Comparison of ENCODE assay signal across 12 cellular contexts in the genomic region with DNA sequence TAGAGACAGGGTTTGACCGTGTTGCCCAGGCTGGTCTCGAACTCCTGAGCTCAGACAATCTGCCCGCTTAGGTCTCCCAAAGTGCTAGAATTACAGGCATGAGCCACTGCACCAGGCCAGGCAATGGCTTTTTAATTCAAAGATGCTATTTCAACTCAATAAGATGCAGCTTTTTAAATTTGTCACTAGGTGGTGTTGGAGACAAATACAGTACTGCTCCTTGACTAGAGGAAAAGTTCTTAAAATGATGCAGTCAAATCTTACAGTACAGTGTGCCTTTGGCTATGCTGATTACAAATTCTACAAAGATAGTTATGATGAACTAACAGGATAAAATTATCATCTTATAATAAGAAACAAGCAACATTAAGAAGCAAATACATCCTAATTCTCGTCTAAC.
DNase-seq lines count a peak whose midpoint lies in the region; ATAC-seq, FAIRE-seq and TF ChIP-seq lines count a peak whose summit lies in the region.
"Had no signal": no experiment of that assay in that cellular context is flagged by ENCODE, and none has a peak within 500 bp of the region (broad histone marks: within the 10 kb centered on the region; RNA-seq: fewer than 3 reads in every experiment).

No MANE protein-coding gene starts in this region.

- intact Hi-C loops in MCF 10A (cut with micrococcal nuclease): no loop called here
- intact Hi-C loops in breast epithelium (cut with DNase I; ENCODE audit: low total_unique reads): no loop called here

- ATAC-seq in HG02763 (IDR thresholded peaks at IDR 0.05; ENCODE audit: unreplicated experiment) (no peak), GM18511 (IDR thresholded peaks at IDR 0.05; ENCODE audit: unreplicated experiment) (no peak)
- ATAC-seq in activated T-cell treated with anti-CD3 and anti-CD28 coated beads, Interleukin-2, amount 50 U/mL, for 4 hours: no peak

- DNase-seq in MCF 10A (ENCODE audit: unreplicated experiment) (peak; percentile 27), breast epithelium (ENCODE audit: low spot score in 2 of 2) (no peak), NCI-H82 (lab: John Stamatoyannopoulos, UW) (peak; percentile 25), endodermal cell (peak; percentile 46), urothelium cell line (ENCODE audit: low spot score) (peak; percentile 4)
- DNase-seq in activated T-cell treated with anti-CD3 and anti-CD28 coated beads, Interleukin-2, amount 50 U/mL, for 4 hours: no peak
- DNase-seq: CD4-positive, CD25-positive, alpha-beta regulatory T cell; NCI-H1092 treated with DMSO at 0.1 percent for 48 hours; stimulated activated CD4-positive, alpha-beta T cell treated with anti-CD3 and anti-CD28 coated beads, Interleukin-4, amount 100 ng/mL, for 1 hour had no signal

- no TSS peak for BruUV-seq in MCF 10A (replicated peaks; lab: Mats Ljungman, UMichigan)

- H3K9me3 ChIP-seq in breast epithelium (no peaks in the 10 kb centered on the region), endodermal cell (ENCODE audit: control insufficient read depth, low read length) (no peaks in the 10 kb centered on the region)

- no peaks in the 10 kb centered on the region for H3K36me3 ChIP-seq in breast epithelium
- H3K36me3 ChIP-seq in endodermal cell (ENCODE audit: control insufficient read depth, insufficient read depth, low read length): no peaks in the 10 kb centered on the region

- peaks cover 5% of the 10 kb centered on the region for H3K4me1 Mint-ChIP-seq in MCF 10A (ENCODE audit: insufficient read depth, unreplicated experiment)
- no peaks in the 10 kb centered on the region for H3K4me1 Mint-ChIP-seq in endodermal cell
- H3K4me1 Mint-ChIP-seq in activated T-cell treated with anti-CD3 and anti-CD28 coated beads, Interleukin-2, amount 50 U/mL, for 4 hours (ENCODE audit: low read depth): no peaks in the 10 kb centered on the region
- H3K4me1 Mint-ChIP-seq: CD4-positive, CD25-positive, alpha-beta regulatory T cell had no signal

- H3K27me3 ChIP-seq in breast epithelium: no peaks in the 10 kb centered on the region
- H3K27me3 ChIP-seq in endodermal cell (ENCODE audit: control insufficient read depth, insufficient read depth, low read length, poor library complexity, severe bottlenecking): no peaks in the 10 kb centered on the region

- H3K4me3 ChIP-seq in breast epithelium: no peak overlapping the region
- H3K4me3 ChIP-seq in endodermal cell (ENCODE audit: low read length): no peak overlapping the region
- H3K4me3 ChIP-seq: coronary artery had no signal

- H3K27me3 Mint-ChIP-seq in MCF 10A (ENCODE audit: insufficient read depth, unreplicated experiment) (peaks cover 17% of the 10 kb centered on the region), endodermal cell (ENCODE audit: insufficient read depth) (no peaks in the 10 kb centered on the region)
- H3K27me3 Mint-ChIP-seq in activated T-cell treated with anti-CD3 and anti-CD28 coated beads, Interleukin-2, amount 50 U/mL, for 4 hours (ENCODE audit: low read depth): no peaks in the 10 kb centered on the region
- H3K27me3 Mint-ChIP-seq: CD4-positive, CD25-positive, alpha-beta regulatory T cell had no signal

- H3K4me3 Mint-ChIP-seq in MCF 10A (ENCODE audit: unreplicated experiment) (no peak overlapping the region), endodermal cell (no peak overlapping the region)
- no peak overlapping the region for H3K4me3 Mint-ChIP-seq in activated T-cell treated with anti-CD3 and anti-CD28 coated beads, Interleukin-2, amount 50 U/mL, for 4 hours
- H3K4me3 Mint-ChIP-seq: CD4-positive, CD25-positive, alpha-beta regulatory T cell had no signal

- no peaks in the 10 kb centered on the region for H3K9me3 Mint-ChIP-seq in MCF 10A (ENCODE audit: unreplicated experiment)
- H3K9me3 Mint-ChIP-seq in endodermal cell: no peaks in the 10 kb centered on the region
- H3K9me3 Mint-ChIP-seq in activated T-cell treated with anti-CD3 and anti-CD28 coated beads, Interleukin-2, amount 50 U/mL, for 4 hours: no peaks in the 10 kb centered on the region

- no peaks in the 10 kb centered on the region for H3K4me1 ChIP-seq in breast epithelium
- H3K4me1 ChIP-seq in endodermal cell (ENCODE audit: control insufficient read depth, insufficient read depth, low read length): no peaks in the 10 kb centered on the region

- H3K27ac Mint-ChIP-seq in MCF 10A (ENCODE audit: low read depth, unreplicated experiment) (no peak overlapping the region), endodermal cell (no peak overlapping the region)
- H3K27ac Mint-ChIP-seq: CD4-positive, CD25-positive, alpha-beta regulatory T cell had no signal

- POLR2A ChIA-PET in MCF 10A (lab: Yijun Ruan, JAX): interaction anchor here (0.7 kb wide), 1 partner anchor 40 kb away, joined by 4 read pairs; no protein-coding TSS in a partner anchor

- H3K27ac ChIP-seq in breast epithelium: no peak overlapping the region
- H3K27ac ChIP-seq in endodermal cell (ENCODE audit: low read depth, low read length): no peak overlapping the region
- H3K27ac ChIP-seq: coronary artery had no signal

- H3K9ac ChIP-seq in endodermal cell (ENCODE audit: extremely low read depth, low read length, poor library complexity, severe bottlenecking): no peak overlapping the region

- TF ChIP-seq CTCF in MCF 10A (IDR thresholded peaks at IDR 0.05; ENCODE audit: unreplicated experiment) (peak; percentile 29), breast epithelium (IDR thresholded peaks at IDR 0.05) (no peak), endodermal cell (conservative IDR thresholded peaks at IDR 0.05) (peak; percentile 72)

- WGBS in endodermal cell (ENCODE audit: insufficient coverage in 1 of 2, insufficient read length in 1 of 2), 2 experiments: 87 to 94% methylated on average over 3 to 4 of the region's 4 CpGs

- TF ChIP-seq POLR2A in breast epithelium (IDR thresholded peaks at IDR 0.05): no peak

- CTCF ChIA-PET in MCF 10A (lab: Yijun Ruan, JAX): interaction anchor here (0.6 to 14.8 kb wide), 15 partner anchors 8 to 741 kb away, joined by 3 to 385 read pairs (median 3); no protein-coding TSS in a partner anchor

- FAIRE-seq in urothelium cell line (lab: Jason Lieb, UNC): no peak

- H3K36me3 Mint-ChIP-seq in MCF 10A (ENCODE audit: insufficient read depth, unreplicated experiment) (peaks cover 6% of the 10 kb centered on the region), endodermal cell (ENCODE audit: low read depth) (no peaks in the 10 kb centered on the region)
- H3K36me3 Mint-ChIP-seq in activated T-cell treated with anti-CD3 and anti-CD28 coated beads, Interleukin-2, amount 50 U/mL, for 4 hours (ENCODE audit: insufficient read depth): no peaks in the 10 kb centered on the region
- H3K36me3 Mint-ChIP-seq: CD4-positive, CD25-positive, alpha-beta regulatory T cell had no signal

Comparison
In these comparisons a context has a peak if more than half of its experiments do, and no peak if none do; other contexts are left out.
1. DNase-seq: peak in MCF 10A (single experiment), NCI-H82 (single experiment), endodermal cell (single experiment) and urothelium cell line (single experiment); none in breast epithelium (0 of 2) and activated T-cell treated with anti-CD3 and anti-CD28 coated beads, Interleukin-2, amount 50 U/mL, for 4 hours (single experiment).
2. CTCF ChIP-seq: peak in MCF 10A (single experiment) and endodermal cell (single experiment); none in breast epithelium (0 of 3).